Comparison of ENCODE assay signal across 1 cellular context in genomic region chr17:76193616-76194015, GRCh38.
TF ChIP-seq lines count a peak whose summit lies in the region.

No MANE protein-coding gene starts in this region.

TF ChIP-seq in K562, 482 proteins besides CTCF, POLR2A, EP300 and RAD21 (continued from another document and continues in another):
- TF ChIP-seq PATZ1 (CRISPR knock-in tag; IDR thresholded peaks at IDR 0.05; ENCODE audit: borderline replicate concordance) (no peak), NR2C2 (CRISPR knock-in tag; IDR thresholded peaks at IDR 0.05) (no peak), NR2C2 (tag; IDR thresholded peaks at IDR 0.05) (0 out of 2 replicates have a peak, but pooled peaks have one; percentile 12), ELK1 (CRISPR knock-in tag; IDR thresholded peaks at IDR 0.05) (no peak), ZNF431 (CRISPR knock-in tag; IDR thresholded peaks at IDR 0.05) (no peak), KLF1 (tag; IDR thresholded peaks at IDR 0.05) (no peak), SP1 (CRISPR knock-in tag; IDR thresholded peaks at IDR 0.05) (no peak), HMG20B (CRISPR knock-in tag; IDR thresholded peaks at IDR 0.05) (no peak), SMARCC2 (IDR thresholded peaks at IDR 0.05; ENCODE audit: low read depth) (no peak; the same call in 1 of the 2 replicates), POLR2AphosphoS5 (IDR thresholded peaks at IDR 0.05; ENCODE audit: control insufficient read depth, insufficient read depth, low read depth, low read length) (no peak), ZNF512 (tag; IDR thresholded peaks at IDR 0.05) (no peak), MTA3 (IDR thresholded peaks at IDR 0.05; ENCODE audit: borderline replicate concordance) (no peak), ZNF778 (CRISPR knock-in tag; IDR thresholded peaks at IDR 0.05) (no peak), ZNF740 (CRISPR knock-in tag; IDR thresholded peaks at IDR 0.05) (no peak), ZNF740 (tag; IDR thresholded peaks at IDR 0.05) (no peak), ZBED1 (IDR thresholded peaks at IDR 0.05) (no peak), ZNF395 (CRISPR knock-in tag; IDR thresholded peaks at IDR 0.05) (no peak), NFIC (IDR thresholded peaks at IDR 0.05) (no peak), FOXP1 (CRISPR knock-in tag; IDR thresholded peaks at IDR 0.05) (no peak), MCM3 (IDR thresholded peaks at IDR 0.05) (no peak), PTTG1 (tag; IDR thresholded peaks at IDR 0.05; ENCODE audit: low read depth) (no peak), E2F1 (CRISPR knock-in tag; IDR thresholded peaks at IDR 0.05) (no peak), ZNF707 (CRISPR knock-in tag; conservative IDR thresholded peaks at IDR 0.05) (no peak), NR1H2 (CRISPR knock-in tag; IDR thresholded peaks at IDR 0.05) (no peak), PCBP1 (IDR thresholded peaks at IDR 0.05; ENCODE audit: low read depth, low read length, poor library complexity, severe bottlenecking) (no peak), PML (IDR thresholded peaks at IDR 0.05; ENCODE audit: low read length) (no peak), SMARCB1 (IDR thresholded peaks at IDR 0.05; ENCODE audit: insufficient read length, low read depth) (no peak), ZNF644 (tag; IDR thresholded peaks at IDR 0.05; ENCODE audit: low read depth) (no peak), PHF8 (IDR thresholded peaks at IDR 0.05; ENCODE audit: borderline replicate concordance, low read length) (no peak), ZNF253 (CRISPR knock-in tag; conservative IDR thresholded peaks at IDR 0.05) (no peak)
- TF ChIP-seq, protein P1, sequence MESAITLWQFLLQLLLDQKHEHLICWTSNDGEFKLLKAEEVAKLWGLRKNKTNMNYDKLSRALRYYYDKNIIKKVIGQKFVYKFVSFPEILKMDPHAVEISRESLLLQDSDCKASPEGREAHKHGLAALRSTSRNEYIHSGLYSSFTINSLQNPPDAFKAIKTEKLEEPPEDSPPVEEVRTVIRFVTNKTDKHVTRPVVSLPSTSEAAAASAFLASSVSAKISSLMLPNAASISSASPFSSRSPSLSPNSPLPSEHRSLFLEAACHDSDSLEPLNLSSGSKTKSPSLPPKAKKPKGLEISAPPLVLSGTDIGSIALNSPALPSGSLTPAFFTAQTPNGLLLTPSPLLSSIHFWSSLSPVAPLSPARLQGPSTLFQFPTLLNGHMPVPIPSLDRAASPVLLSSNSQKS (CRISPR knock-in tag; IDR thresholded peaks at IDR 0.05) = no peak
- TF ChIP-seq, protein P2, sequence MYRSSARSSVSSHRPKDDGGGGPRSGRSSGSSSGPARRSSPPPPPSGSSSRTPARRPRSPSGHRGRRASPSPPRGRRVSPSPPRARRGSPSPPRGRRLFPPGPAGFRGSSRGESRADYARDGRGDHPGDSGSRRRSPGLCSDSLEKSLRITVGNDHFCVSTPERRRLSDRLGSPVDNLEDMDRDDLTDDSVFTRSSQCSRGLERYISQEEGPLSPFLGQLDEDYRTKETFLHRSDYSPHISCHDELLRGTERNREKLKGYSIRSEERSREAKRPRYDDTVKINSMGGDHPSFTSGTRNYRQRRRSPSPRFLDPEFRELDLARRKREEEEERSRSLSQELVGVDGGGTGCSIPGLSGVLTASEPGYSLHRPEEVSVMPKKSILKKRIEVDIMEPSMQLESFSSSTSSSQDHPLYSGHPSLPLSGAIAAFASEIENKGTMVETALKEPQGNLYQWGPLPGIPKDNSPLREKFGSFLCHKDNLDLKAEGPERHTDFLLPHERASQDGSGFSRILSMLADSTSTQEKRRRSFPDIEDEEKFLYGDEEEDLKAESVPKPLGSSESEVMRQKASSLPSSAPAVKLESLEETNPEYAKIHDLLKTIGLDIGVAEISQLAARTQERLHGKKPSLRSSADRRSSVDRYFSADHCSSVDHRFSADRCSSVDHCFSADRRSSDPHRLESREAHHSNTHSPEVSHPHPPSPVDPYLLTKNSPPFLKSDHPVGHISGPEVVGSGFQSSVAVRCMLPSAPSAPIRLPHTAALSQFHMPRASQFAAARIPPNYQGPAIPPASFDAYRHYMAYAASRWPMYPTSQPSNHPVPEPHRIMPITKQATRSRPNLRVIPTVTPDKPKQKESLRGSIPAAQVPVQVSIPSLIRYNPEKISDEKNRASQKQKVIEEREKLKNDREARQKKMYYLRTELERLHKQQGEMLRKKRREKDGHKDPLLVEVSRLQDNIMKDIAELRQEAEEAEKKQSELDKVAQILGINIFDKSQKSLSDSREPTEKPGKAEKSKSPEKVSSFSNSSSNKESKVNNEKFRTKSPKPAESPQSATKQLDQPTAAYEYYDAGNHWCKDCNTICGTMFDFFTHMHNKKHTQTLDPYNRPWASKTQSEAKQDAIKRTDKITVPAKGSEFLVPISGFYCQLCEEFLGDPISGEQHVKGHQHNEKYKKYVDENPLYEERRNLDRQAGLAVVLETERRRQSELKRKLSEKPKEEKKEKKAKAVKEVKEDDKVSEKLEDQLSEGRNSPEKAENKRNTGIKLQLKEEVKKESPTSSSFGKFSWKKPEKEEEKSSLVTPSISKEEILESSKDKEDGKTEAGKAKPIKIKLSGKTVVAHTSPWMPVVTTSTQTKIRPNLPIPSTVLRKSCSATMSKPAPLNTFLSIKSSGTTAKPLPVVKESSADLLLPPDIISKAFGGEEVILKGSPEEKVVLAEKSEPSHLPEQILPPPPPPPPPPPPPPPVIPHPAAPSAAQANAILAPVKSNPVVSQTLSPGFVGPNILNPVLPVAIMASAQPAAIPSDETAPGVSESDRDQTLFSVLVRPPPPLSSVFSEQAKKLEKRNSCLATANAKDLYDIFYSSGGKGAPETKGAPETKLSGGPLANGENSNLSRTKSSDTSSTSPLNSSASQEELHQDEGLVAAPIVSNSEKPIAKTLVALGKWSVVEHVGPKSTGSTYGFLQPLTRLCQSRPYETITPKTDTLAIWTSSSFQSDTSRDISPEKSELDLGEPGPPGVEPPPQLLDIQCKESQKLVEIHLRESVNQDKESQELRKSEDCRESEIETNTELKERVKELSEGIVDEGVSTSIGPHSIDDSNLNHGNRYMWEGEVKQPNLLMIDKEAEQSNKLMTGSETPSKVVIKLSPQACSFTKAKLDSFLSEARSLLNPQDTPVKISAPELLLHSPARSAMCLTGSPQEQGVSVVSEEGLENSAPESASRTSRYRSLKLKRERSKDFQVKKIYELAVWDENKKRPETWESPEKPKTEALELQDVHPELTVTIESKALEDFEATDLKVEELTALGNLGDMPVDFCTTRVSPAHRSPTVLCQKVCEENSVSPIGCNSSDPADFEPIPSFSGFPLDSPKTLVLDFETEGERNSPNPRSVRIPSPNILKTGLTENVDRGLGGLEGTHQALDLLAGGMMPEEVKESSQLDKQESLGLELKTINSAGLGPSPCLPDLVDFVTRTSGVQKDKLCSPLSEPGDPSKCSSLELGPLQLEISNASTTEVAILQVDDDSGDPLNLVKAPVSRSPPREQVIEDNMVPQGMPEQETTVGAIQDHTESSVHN (IDR thresholded peaks at IDR 0.05; ENCODE audit: borderline replicate concordance in 1 of 2, low read depth in 1 of 2) = no peak
- TF ChIP-seq, protein P3, sequence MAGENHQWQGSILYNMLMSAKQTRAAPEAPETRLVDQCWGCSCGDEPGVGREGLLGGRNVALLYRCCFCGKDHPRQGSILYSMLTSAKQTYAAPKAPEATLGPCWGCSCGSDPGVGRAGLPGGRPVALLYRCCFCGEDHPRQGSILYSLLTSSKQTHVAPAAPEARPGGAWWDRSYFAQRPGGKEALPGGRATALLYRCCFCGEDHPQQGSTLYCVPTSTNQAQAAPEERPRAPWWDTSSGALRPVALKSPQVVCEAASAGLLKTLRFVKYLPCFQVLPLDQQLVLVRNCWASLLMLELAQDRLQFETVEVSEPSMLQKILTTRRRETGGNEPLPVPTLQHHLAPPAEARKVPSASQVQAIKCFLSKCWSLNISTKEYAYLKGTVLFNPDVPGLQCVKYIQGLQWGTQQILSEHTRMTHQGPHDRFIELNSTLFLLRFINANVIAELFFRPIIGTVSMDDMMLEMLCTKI (IDR thresholded peaks at IDR 0.05; ENCODE audit: partially characterized antibody) = no peak
- TF ChIP-seq, protein P4, sequence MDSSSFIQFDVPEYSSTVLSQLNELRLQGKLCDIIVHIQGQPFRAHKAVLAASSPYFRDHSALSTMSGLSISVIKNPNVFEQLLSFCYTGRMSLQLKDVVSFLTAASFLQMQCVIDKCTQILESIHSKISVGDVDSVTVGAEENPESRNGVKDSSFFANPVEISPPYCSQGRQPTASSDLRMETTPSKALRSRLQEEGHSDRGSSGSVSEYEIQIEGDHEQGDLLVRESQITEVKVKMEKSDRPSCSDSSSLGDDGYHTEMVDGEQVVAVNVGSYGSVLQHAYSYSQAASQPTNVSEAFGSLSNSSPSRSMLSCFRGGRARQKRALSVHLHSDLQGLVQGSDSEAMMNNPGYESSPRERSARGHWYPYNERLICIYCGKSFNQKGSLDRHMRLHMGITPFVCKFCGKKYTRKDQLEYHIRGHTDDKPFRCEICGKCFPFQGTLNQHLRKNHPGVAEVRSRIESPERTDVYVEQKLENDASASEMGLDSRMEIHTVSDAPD (CRISPR knock-in tag; IDR thresholded peaks at IDR 0.05) = no peak
- TF ChIP-seq, protein P5, sequence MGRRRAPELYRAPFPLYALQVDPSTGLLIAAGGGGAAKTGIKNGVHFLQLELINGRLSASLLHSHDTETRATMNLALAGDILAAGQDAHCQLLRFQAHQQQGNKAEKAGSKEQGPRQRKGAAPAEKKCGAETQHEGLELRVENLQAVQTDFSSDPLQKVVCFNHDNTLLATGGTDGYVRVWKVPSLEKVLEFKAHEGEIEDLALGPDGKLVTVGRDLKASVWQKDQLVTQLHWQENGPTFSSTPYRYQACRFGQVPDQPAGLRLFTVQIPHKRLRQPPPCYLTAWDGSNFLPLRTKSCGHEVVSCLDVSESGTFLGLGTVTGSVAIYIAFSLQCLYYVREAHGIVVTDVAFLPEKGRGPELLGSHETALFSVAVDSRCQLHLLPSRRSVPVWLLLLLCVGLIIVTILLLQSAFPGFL (CRISPR knock-in tag; IDR thresholded peaks at IDR 0.05) = no peak
- TF ChIP-seq, protein P6, sequence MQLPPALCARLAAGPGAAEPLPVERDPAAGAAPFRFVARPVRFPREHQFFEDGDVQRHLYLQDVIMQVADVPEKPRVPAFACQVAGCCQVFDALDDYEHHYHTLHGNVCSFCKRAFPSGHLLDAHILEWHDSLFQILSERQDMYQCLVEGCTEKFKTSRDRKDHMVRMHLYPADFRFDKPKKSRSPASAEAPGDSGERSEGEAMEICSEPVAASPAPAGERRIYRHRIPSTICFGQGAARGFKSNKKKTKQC (CRISPR knock-in tag; IDR thresholded peaks at IDR 0.05) = no peak
